In the genomic region with DNA sequence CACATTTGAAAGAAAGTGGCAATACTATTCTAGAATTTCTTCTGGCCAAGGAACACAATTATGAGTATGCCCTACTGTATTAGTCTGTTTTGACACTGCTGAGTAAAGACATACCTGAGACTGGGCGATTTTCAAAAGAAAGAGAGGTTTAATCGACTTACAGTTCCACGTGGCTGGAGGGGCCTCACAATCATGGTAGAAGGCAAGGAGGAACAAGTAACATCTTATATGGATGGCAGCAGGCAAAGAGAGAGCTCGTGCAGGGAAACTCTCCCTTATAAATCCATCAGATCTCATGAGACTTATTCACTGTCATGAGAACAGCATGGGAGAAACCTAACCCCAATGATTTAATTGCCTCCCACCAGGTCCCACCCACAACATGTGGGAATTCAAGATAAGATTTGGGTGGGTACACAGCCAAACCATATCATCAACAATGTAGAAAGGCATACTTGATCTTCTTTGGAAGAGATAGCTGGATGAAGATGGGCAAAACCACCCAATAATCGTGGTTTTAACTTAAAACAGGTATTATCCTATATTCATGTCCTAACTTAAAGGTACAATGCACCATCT, we compare ENCODE assay signal across 1 cellular context.
TF ChIP-seq lines count a peak whose summit lies in the region.

No MANE protein-coding gene starts in this region.

TF ChIP-seq in K562, 482 proteins besides CTCF, POLR2A, EP300 and RAD21 (continued from another document):
- TF ChIP-seq, protein P1, sequence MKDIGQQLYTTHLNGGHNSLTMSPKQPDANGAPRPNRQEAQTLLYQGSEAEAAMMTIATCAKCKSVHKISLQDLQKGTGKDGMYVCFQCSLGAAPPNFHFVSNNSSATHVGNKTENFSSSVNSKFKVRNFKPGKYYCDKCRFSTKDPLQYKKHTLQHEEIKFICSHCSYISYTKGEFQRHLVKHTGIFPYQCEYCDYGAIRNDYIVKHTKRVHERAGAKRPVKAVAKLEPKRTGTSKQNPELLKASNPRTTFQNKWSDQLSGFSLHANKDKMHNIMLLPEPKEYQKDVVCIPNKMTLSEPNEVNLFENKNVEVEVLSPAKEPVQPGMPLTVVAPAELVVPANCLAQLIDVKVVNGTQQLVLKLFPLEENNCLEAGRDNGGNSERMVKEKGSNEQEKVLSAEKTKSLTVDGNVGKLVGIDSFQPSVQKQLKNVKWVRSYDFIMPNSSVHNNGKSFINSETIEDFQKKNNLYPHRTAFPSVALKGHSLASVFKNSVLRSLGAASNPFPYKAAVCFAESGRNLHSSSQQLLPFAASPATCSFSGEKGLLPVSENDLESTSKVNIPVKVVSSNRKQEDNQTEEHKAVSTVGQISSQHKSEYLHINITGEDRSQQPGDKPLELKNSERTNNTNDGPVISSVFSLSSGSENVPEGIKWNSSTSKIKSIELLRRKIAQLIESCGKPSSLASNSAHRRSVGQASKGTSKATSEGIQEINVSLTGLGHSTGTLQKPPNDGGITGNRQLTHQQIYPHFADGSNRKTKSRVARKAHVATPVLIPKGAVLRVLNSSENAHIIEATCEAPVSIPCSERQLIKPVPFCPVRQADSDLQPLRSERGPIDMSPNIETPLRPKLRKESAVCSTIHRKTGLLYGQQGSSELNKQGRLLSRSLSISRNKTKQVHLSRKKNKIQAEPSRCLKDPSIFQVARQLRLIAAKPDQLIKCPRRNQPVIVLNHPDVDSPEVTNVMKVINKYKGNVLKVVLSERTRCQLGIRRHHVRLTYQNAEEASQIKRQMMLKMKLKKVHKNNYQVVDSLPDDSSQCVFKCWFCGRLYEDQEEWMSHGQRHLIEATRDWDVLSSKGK (CRISPR knock-in tag; IDR thresholded peaks at IDR 0.05) = no peak
- TF ChIP-seq CBFA2T2 (conservative IDR thresholded peaks at IDR 0.05) = peak; percentile 45; the same call in 1 of the 2 replicates
- peak; percentile 85 for TF ChIP-seq ZNF766 (CRISPR knock-in tag; conservative IDR thresholded peaks at IDR 0.05)
- TF ChIP-seq ZNF143 (CRISPR knock-in tag; IDR thresholded peaks at IDR 0.05) = no peak
- TF ChIP-seq KDM1A (IDR thresholded peaks at IDR 0.05) = 0 out of 4 replicates have a peak, but pooled peaks of 1 of the 2 experiments have one; percentile 13
- TF ChIP-seq, protein P2, sequence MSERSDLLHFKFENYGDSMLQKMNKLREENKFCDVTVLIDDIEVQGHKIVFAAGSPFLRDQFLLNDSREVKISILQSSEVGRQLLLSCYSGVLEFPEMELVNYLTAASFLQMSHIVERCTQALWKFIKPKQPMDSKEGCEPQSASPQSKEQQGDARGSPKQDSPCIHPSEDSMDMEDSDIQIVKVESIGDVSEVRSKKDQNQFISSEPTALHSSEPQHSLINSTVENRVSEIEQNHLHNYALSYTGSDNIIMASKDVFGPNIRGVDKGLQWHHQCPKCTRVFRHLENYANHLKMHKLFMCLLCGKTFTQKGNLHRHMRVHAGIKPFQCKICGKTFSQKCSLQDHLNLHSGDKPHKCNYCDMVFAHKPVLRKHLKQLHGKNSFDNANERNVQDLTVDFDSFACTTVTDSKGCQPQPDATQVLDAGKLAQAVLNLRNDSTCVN (CRISPR knock-in tag; IDR thresholded peaks at IDR 0.05) = no peak
- no peak for TF ChIP-seq ZNF280A (IDR thresholded peaks at IDR 0.05; ENCODE audit: low read depth, partially characterized antibody)
- TF ChIP-seq ZNF436 (CRISPR knock-in tag; IDR thresholded peaks at IDR 0.05) = no peak
- TF ChIP-seq TEAD4 (IDR thresholded peaks at IDR 0.05; ENCODE audit: low read length) = peak; percentile 80
- TF ChIP-seq TEAD4 (CRISPR knock-in tag; IDR thresholded peaks at IDR 0.05; ENCODE audit: borderline replicate concordance) = no peak
- TF ChIP-seq ZNF589 (CRISPR knock-in tag; IDR thresholded peaks at IDR 0.05; ENCODE audit: low read depth) = no peak
- TF ChIP-seq ZNF561 (CRISPR knock-in tag; conservative IDR thresholded peaks at IDR 0.05) = no peak
- 0 out of 2 replicates have a peak, but pooled peaks have one; percentile 53 for TF ChIP-seq ZNF431 (CRISPR knock-in tag; IDR thresholded peaks at IDR 0.05)
- TF ChIP-seq FIP1L1 (IDR thresholded peaks at IDR 0.05; ENCODE audit: low read depth, low read length, poor library complexity, severe bottlenecking) = no peak
- TF ChIP-seq ZNF830 (CRISPR knock-in tag; IDR thresholded peaks at IDR 0.05) = no peak
- no peak for TF ChIP-seq CSDE1 (IDR thresholded peaks at IDR 0.05)
- no peak for TF ChIP-seq HDAC3 (IDR thresholded peaks at IDR 0.05; ENCODE audit: borderline replicate concordance, partially characterized antibody)
- TF ChIP-seq ZNF324 (CRISPR knock-in tag; IDR thresholded peaks at IDR 0.05) = no peak
- TF ChIP-seq EGR1 (conservative IDR thresholded peaks at IDR 0.05) = peak; percentile 39; the same call in 1 of the 2 replicates
- TF ChIP-seq, protein P3, sequence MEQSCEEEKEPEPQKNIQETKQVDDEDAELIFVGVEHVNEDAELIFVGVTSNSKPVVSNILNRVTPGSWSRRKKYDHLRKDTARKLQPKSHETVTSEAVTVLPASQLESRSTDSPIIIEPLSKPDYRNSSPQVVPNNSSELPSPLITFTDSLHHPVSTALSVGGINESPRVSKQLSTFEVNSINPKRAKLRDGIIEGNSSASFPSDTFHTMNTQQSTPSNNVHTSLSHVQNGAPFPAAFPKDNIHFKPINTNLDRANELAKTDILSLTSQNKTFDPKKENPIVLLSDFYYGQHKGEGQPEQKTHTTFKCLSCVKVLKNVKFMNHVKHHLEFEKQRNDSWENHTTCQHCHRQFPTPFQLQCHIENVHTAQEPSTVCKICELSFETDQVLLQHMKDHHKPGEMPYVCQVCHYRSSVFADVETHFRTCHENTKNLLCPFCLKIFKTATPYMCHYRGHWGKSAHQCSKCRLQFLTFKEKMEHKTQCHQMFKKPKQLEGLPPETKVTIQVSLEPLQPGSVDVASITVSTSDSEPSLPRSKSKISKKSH (CRISPR knock-in tag; IDR thresholded peaks at IDR 0.05) = no peak
- no peak for TF ChIP-seq MCM3 (IDR thresholded peaks at IDR 0.05)
- TF ChIP-seq, protein P4, sequence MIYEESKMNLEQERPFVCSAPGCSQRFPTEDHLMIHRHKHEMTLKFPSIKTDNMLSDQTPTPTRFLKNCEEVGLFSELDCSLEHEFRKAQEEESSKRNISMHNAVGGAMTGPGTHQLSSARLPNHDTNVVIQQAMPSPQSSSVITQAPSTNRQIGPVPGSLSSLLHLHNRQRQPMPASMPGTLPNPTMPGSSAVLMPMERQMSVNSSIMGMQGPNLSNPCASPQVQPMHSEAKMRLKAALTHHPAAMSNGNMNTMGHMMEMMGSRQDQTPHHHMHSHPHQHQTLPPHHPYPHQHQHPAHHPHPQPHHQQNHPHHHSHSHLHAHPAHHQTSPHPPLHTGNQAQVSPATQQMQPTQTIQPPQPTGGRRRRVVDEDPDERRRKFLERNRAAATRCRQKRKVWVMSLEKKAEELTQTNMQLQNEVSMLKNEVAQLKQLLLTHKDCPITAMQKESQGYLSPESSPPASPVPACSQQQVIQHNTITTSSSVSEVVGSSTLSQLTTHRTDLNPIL (CRISPR knock-in tag; IDR thresholded peaks at IDR 0.05) = no peak
- peak; percentile 35 for TF ChIP-seq MEIS2 (IDR thresholded peaks at IDR 0.05; ENCODE audit: partially characterized antibody)
- TF ChIP-seq SMC3 (conservative IDR thresholded peaks at IDR 0.05; ENCODE audit: insufficient read depth, low read depth, low read length) = no peak
- TF ChIP-seq, protein P5, sequence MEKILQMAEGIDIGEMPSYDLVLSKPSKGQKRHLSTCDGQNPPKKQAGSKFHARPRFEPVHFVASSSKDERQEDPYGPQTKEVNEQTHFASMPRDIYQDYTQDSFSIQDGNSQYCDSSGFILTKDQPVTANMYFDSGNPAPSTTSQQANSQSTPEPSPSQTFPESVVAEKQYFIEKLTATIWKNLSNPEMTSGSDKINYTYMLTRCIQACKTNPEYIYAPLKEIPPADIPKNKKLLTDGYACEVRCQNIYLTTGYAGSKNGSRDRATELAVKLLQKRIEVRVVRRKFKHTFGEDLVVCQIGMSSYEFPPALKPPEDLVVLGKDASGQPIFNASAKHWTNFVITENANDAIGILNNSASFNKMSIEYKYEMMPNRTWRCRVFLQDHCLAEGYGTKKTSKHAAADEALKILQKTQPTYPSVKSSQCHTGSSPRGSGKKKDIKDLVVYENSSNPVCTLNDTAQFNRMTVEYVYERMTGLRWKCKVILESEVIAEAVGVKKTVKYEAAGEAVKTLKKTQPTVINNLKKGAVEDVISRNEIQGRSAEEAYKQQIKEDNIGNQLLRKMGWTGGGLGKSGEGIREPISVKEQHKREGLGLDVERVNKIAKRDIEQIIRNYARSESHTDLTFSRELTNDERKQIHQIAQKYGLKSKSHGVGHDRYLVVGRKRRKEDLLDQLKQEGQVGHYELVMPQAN (IDR thresholded peaks at IDR 0.05; ENCODE audit: borderline replicate concordance) = no peak
- no peak for TF ChIP-seq CBFB (CRISPR knock-in tag; IDR thresholded peaks at IDR 0.05)
- TF ChIP-seq NEUROD1 (IDR thresholded peaks at IDR 0.05; ENCODE audit: borderline replicate concordance, low read depth, low read length, partially characterized antibody) = no peak
- TF ChIP-seq NCOR1 (IDR thresholded peaks at IDR 0.05) = peak; percentile 34; the same call in 1 of the 2 replicates
- no peak for TF ChIP-seq SFPQ (IDR thresholded peaks at IDR 0.05; ENCODE audit: low read depth, low read length)
- TF ChIP-seq YBX1 (IDR thresholded peaks at IDR 0.05) = no peak
- peak; percentile 74 for TF ChIP-seq ARID1B (IDR thresholded peaks at IDR 0.05)
- peak; percentile 72 for TF ChIP-seq CBFA2T3 (IDR thresholded peaks at IDR 0.05)
- no peak for TF ChIP-seq ZNF586 (CRISPR knock-in tag; conservative IDR thresholded peaks at IDR 0.05)
- no peak for TF ChIP-seq ZNF584 (CRISPR knock-in tag; IDR thresholded peaks at IDR 0.05; ENCODE audit: low read depth)
- TF ChIP-seq SETDB1 (IDR thresholded peaks at IDR 0.05; ENCODE audit: low read length) = no peak
- peak; percentile 80 for TF ChIP-seq TCF3 (CRISPR knock-in tag; IDR thresholded peaks at IDR 0.05)
- TF ChIP-seq TRIM24 (IDR thresholded peaks at IDR 0.05) = 0 out of 4 replicates have a peak, but pooled peaks of 1 of the 2 experiments have one; percentile 24
- TF ChIP-seq SMARCC2 (IDR thresholded peaks at IDR 0.05; ENCODE audit: low read depth) = no peak
- TF ChIP-seq RFX5 (IDR thresholded peaks at IDR 0.05; ENCODE audit: low read depth, low read length) = no peak
- no peak for TF ChIP-seq BRF1 (IDR thresholded peaks at IDR 0.05; ENCODE audit: borderline replicate concordance, extremely low read depth, insufficient read length)
- TF ChIP-seq PRDM10 (IDR thresholded peaks at IDR 0.05; ENCODE audit: partially characterized antibody) = no peak
- no peak for TF ChIP-seq MAFK (IDR thresholded peaks at IDR 0.05; ENCODE audit: low read length)
- no peak for TF ChIP-seq HSF4 (CRISPR knock-in tag; IDR thresholded peaks at IDR 0.05; ENCODE audit: borderline replicate concordance)
- no peak for TF ChIP-seq ZEB2 (IDR thresholded peaks at IDR 0.05)
- no peak for TF ChIP-seq RFX1 (IDR thresholded peaks at IDR 0.05)
- peak; percentile 66 for TF ChIP-seq TAL1 (IDR thresholded peaks at IDR 0.05)
